ENCODE assay signal across 29 cellular contexts in genomic region chr20:64096535-64096934, GRCh38. TPM values are rescaled to one million over a fixed set of nuclear protein-coding genes. Genes with fewer than 3 reads are reported as not detected.
"Had no signal": no experiment of that assay in that cellular context is flagged by ENCODE, and none has a peak within 500 bp of the region (broad histone marks: within the 10 kb centered on the region; RNA-seq: fewer than 3 reads in every experiment).

No MANE protein-coding gene starts in this region.

- H3K27ac ChIP-seq: ascending aorta, colonic mucosa, esophagus muscularis mucosa, foreskin keratinocyte, gastrocnemius medialis, heart right ventricle, hepatocyte had no signal

- H3K27me3 ChIP-seq: ascending aorta had no signal

- H3K4me3 Mint-ChIP-seq: activated CD4-positive, alpha-beta memory T cell treated with anti-CD3 and anti-CD28 coated beads, Interleukin-2, amount 10 ng/mL, durations not matched to agents 7 days and 5 days; activated CD4-positive, alpha-beta T cell treated with anti-CD3 and anti-CD28 coated beads, Interleukin-2, amount 10 ng/mL, durations not matched to agents 7 days and 5 days; activated naive CD4-positive, alpha-beta T cell treated with anti-CD3 and anti-CD28 coated beads, Interleukin-2, amount 10 ng/mL, durations not matched to agents 7 days and 5 days; activated naive CD8-positive, alpha-beta T cell treated with anti-CD3 and anti-CD28 coated beads, Interleukin-2, amount 10 ng/mL, durations not matched to agents 7 days and 5 days; activated T-cell treated with anti-CD3 and anti-CD28 coated beads, Interleukin-2, amount 50 U/mL, for 24 hours; activated T-cell treated with anti-CD3 and anti-CD28 coated beads, Interleukin-2, amount 50 U/mL, for 72 hours; T-cell; T-helper 17 cell; T-helper 2 cell treated with Interferon-gamma antibody and Interleukin-4, amounts not matched to agents 5 μg/mL and 100 μg/mL, for 36 hours had no signal

- ATAC-seq: foreskin keratinocyte, gastrocnemius medialis, heart right ventricle, T-cell had no signal

- H3K4me3 ChIP-seq: ascending aorta, colonic mucosa, esophagus muscularis mucosa, gastrocnemius medialis, heart right ventricle, hepatocyte had no signal

- H3K9me3 ChIP-seq: ascending aorta, colonic mucosa, esophagus muscularis mucosa, gastrocnemius medialis, heart right ventricle had no signal

- H3K4me2 ChIP-seq: hepatocyte had no signal

- DNase-seq: activated CD4-positive, alpha-beta memory T cell treated with anti-CD3 and anti-CD28 coated beads, Interleukin-2, amount 10 ng/mL, durations not matched to agents 7 days and 5 days; activated CD4-positive, alpha-beta T cell treated with anti-CD3 and anti-CD28 coated beads for 1 hour; activated CD4-positive, alpha-beta T cell treated with anti-CD3 and anti-CD28 coated beads for 4 hours; activated CD4-positive, alpha-beta T cell treated with anti-CD3 and anti-CD28 coated beads, Interleukin-2, amount 10 ng/mL, durations not matched to agents 7 days and 5 days; activated CD4-positive, alpha-beta T cell treated with anti-CD3 and anti-CD28 coated beads, Interleukin-2, amount 50 U/mL, for 4 hours; activated CD8-positive, alpha-beta memory T cell treated with anti-CD3 and anti-CD28 coated beads, Interleukin-2, amount 50 U/mL, for 48 hours; activated gamma-delta T cell; activated naive CD4-positive, alpha-beta T cell; activated naive CD4-positive, alpha-beta T cell treated with anti-CD3 and anti-CD28 coated beads, Interleukin-2, amount 10 ng/mL, durations not matched to agents 7 days and 5 days; activated naive CD8-positive, alpha-beta T cell treated with anti-CD3 and anti-CD28 coated beads, Interleukin-2, amount 10 ng/mL, durations not matched to agents 7 days and 5 days; activated T-cell treated with anti-CD3 and anti-CD28 coated beads for 4 hours; activated T-cell treated with anti-CD3 and anti-CD28 coated beads, Interleukin-2, amount 50 U/mL, for 24 hours; activated T-cell treated with anti-CD3 and anti-CD28 coated beads, Interleukin-2, amount 50 U/mL, for 72 hours; caudate nucleus; colonic mucosa; effector CD8-positive, alpha-beta T cell; erythroblast; foreskin keratinocyte; gastrocnemius medialis; heart right ventricle; T-cell; T-helper 17 cell; T1000 had no signal

- H3K27ac Mint-ChIP-seq: activated CD4-positive, alpha-beta memory T cell treated with anti-CD3 and anti-CD28 coated beads, Interleukin-2, amount 10 ng/mL, durations not matched to agents 7 days and 5 days; activated CD4-positive, alpha-beta T cell treated with anti-CD3 and anti-CD28 coated beads, Interleukin-2, amount 10 ng/mL, durations not matched to agents 7 days and 5 days; activated naive CD4-positive, alpha-beta T cell treated with anti-CD3 and anti-CD28 coated beads, Interleukin-2, amount 10 ng/mL, durations not matched to agents 7 days and 5 days; activated naive CD4-positive, alpha-beta T cell treated with anti-CD3 and anti-CD28 coated beads, Interleukin-2, amount 50 U/mL, for 72 hours; activated naive CD8-positive, alpha-beta T cell treated with anti-CD3 and anti-CD28 coated beads, Interleukin-2, amount 10 ng/mL, durations not matched to agents 7 days and 5 days; activated T-cell treated with anti-CD3 and anti-CD28 coated beads, Interleukin-2, amount 50 U/mL, for 24 hours; activated T-cell treated with anti-CD3 and anti-CD28 coated beads, Interleukin-2, amount 50 U/mL, for 72 hours; T-cell; T-helper 17 cell; T-helper 2 cell treated with Interferon-gamma antibody and Interleukin-4, amounts not matched to agents 5 μg/mL and 100 μg/mL, for 36 hours had no signal

- H3K79me2 ChIP-seq: hepatocyte had no signal

- H3K4me1 ChIP-seq: ascending aorta, colonic mucosa, foreskin keratinocyte, gastrocnemius medialis had no signal

- H3K36me3 Mint-ChIP-seq: activated naive CD4-positive, alpha-beta T cell treated with anti-CD3 and anti-CD28 coated beads, Interleukin-2, amount 10 ng/mL, durations not matched to agents 7 days and 5 days; activated naive CD4-positive, alpha-beta T cell treated with anti-CD3 and anti-CD28 coated beads, Interleukin-2, amount 50 U/mL, for 72 hours had no signal

- H2AFZ ChIP-seq: hepatocyte had no signal

- H3K36me3 ChIP-seq: ascending aorta, colonic mucosa, gastrocnemius medialis had no signal

RNA-seq across cellular contexts. Expression of gene NPBWR2, which starts 10.8 kb away (rescaled TPM):
- total RNA-seq: activated CD4-positive, alpha-beta memory T cell treated with anti-CD3 and anti-CD28 coated beads, Interleukin-2, amount 10 ng/mL, durations not matched to agents 7 days and 5 days; activated CD4-positive, alpha-beta T cell treated with anti-CD3 and anti-CD28 coated beads, Interleukin-2, amount 10 ng/mL, durations not matched to agents 7 days and 5 days; activated naive CD4-positive, alpha-beta T cell treated with anti-CD3 and anti-CD28 coated beads, Interleukin-2, amount 50 U/mL, for 72 hours; activated naive CD8-positive, alpha-beta T cell treated with anti-CD3 and anti-CD28 coated beads, Interleukin-2, amount 10 ng/mL, durations not matched to agents 7 days and 5 days; activated T-cell treated with anti-CD3 and anti-CD28 coated beads, Interleukin-2, amount 50 U/mL, for 72 hours; ascending aorta; colonic mucosa; dermis microvascular lymphatic vessel endothelial cell; esophagus muscularis mucosa; foreskin keratinocyte; gastrocnemius medialis; heart right ventricle; hepatocyte; T-cell; T-helper 17 cell had no signal
- polyA plus RNA-seq: foreskin keratinocyte, heart right ventricle, hepatocyte had no signal

RNA-seq across cellular contexts. Expression of gene LKAAEAR1, which starts 12.3 kb away (rescaled TPM):
- total RNA-seq: activated naive CD4-positive, alpha-beta T cell treated with anti-CD3 and anti-CD28 coated beads, Interleukin-2, amount 50 U/mL, for 72 hours; ascending aorta; colonic mucosa; esophagus muscularis mucosa; foreskin keratinocyte; gastrocnemius medialis; heart right ventricle; hepatocyte; T-helper 17 cell had no signal
